In genomic region chr2:27217173-27218121, GRCh38 we compare ENCODE assay signal across 8 cellular contexts.
DNase-seq lines count a peak whose midpoint lies in the region; ATAC-seq lines count a peak whose summit lies in the region.

Gene CAD, plus strand, starts transcription at chr2:27217369. Its CDS starts 183 bp downstream, at chr2:27217552.

- H3K9ac ChIP-seq in mucosa of rectum (ENCODE audit: low read depth in 1 of 2, low read length in 2 of 2), result peak within 1 kb of the TSS; percentile 60 to 64

- H3K27ac ChIP-seq in epithelial cell of prostate (peak within 1 kb of the TSS; percentile 43), mucosa of rectum (ENCODE audit: low read depth in 2 of 2, low read length in 2 of 2) (peak within 1 kb of the TSS; percentile 39 to 72)

- no peaks in the 10 kb centered on the region for H3K9me3 ChIP-seq in mucosa of rectum (ENCODE audit: control insufficient read depth in 2 of 2, low read length in 2 of 2)

- DNase-seq in D341Med (ENCODE audit: low spot score) (peak; percentile 95), HuH-7 (ENCODE audit: low spot score) (peak; percentile 75), OCI-M2 (lab: John Stamatoyannopoulos, UW; ENCODE audit: unreplicated experiment) (peak; percentile 51), activated T-cell treated with anti-CD3 and anti-CD28 coated beads for 4 hours (peak; percentile 82), epithelial cell of prostate (ENCODE audit: low read depth, low spot score) (no peak)
- peak; percentile 93 for DNase-seq in stimulated activated CD8-positive, alpha-beta memory T cell treated with anti-CD3 and anti-CD28 coated beads, Interleukin-4, amount 100 ng/mL, for 48 hours

- H3K36me3 ChIP-seq in mucosa of rectum (ENCODE audit: control insufficient read depth in 2 of 2, insufficient read depth in 2 of 2, low read length in 2 of 2), result peaks cover 5 to 20% of the 10 kb centered on the region in 2 donors

- ATAC-seq in GM21423 (IDR thresholded peaks at IDR 0.05; ENCODE audit: unreplicated experiment), result peak; percentile 84

- no peaks in the 10 kb centered on the region for H3K27me3 ChIP-seq in mucosa of rectum (ENCODE audit: control insufficient read depth in 2 of 2, insufficient read depth in 2 of 2, low read length in 2 of 2)

- H3K4me1 ChIP-seq in mucosa of rectum (ENCODE audit: control insufficient read depth in 2 of 2, insufficient read depth in 2 of 2, low read length in 2 of 2), result peaks cover 16 to 17% of the 10 kb centered on the region in 2 donors

- H3K4me3 ChIP-seq in mucosa of rectum (ENCODE audit: low read length in 2 of 2), result peak within 1 kb of the TSS; percentile 70 to 81
